1 cellular context compared by ENCODE assay signal in the genomic region with DNA sequence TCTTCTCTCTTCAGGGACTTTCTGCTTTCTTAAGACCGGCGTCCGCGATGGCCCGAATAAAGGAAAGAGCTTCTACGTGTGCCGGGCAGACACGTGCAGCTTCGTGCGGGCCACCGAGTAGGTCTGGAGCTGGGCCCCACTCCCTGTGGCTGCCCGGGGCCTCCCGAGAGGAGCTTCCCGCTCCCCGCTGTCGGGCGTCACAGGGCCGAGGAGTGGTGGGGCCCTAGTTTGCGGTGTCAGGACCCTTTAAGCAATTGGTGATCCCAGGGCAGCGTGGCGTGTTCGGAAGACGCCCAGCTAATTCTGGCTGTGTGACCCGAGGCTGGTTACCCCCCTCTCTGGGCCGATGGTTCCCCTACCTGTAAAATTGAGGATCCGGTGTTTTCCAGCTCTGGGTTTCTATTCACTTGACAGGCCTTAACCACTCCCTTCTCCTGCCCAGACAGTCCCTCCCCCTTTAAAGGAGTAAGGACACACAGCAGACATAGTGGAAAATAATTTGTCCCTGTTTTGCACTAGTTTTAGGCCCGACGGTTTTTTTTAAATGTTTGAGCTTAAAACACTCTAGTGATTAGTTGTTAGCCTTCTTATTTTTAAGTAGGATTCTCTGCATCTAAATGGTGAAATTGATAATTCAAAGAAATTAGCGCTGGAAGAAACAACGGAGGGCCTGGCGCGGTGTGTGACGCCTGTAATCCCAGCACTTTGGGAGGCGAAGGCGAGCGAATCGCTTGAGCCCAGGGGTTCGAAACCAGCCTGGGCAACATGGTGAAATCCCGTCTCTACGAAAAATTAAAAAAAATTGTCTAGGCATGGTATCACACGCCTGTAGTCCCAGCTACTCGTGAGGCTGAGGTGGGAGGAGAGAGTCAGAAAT.
TF ChIP-seq lines count a peak whose summit lies in the region.

No MANE protein-coding gene starts in this region.

TF ChIP-seq in K562, 482 proteins besides CTCF, POLR2A, EP300 and RAD21 (continued from another document and continues in another):
- TF ChIP-seq KDM2B (CRISPR knock-in tag; IDR thresholded peaks at IDR 0.05): 0 out of 2 replicates have a peak, but pooled peaks have one; percentile 34
- no peak for TF ChIP-seq THRAP3 (IDR thresholded peaks at IDR 0.05; ENCODE audit: borderline replicate concordance)
- TF ChIP-seq TARDBP (IDR thresholded peaks at IDR 0.05): no peak
- TF ChIP-seq BRCA1 (IDR thresholded peaks at IDR 0.05): no peak
- TF ChIP-seq BRCA1 (CRISPR knock-in tag; IDR thresholded peaks at IDR 0.05): 0 out of 2 replicates have a peak, but pooled peaks have one; percentile 32
- TF ChIP-seq, protein P1, sequence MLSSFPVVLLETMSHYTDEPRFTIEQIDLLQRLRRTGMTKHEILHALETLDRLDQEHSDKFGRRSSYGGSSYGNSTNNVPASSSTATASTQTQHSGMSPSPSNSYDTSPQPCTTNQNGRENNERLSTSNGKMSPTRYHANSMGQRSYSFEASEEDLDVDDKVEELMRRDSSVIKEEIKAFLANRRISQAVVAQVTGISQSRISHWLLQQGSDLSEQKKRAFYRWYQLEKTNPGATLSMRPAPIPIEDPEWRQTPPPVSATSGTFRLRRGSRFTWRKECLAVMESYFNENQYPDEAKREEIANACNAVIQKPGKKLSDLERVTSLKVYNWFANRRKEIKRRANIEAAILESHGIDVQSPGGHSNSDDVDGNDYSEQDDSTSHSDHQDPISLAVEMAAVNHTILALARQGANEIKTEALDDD (IDR thresholded peaks at IDR 0.05): no peak
- no peak for TF ChIP-seq FOXJ3 (CRISPR knock-in tag; IDR thresholded peaks at IDR 0.05)
- TF ChIP-seq, protein P2, sequence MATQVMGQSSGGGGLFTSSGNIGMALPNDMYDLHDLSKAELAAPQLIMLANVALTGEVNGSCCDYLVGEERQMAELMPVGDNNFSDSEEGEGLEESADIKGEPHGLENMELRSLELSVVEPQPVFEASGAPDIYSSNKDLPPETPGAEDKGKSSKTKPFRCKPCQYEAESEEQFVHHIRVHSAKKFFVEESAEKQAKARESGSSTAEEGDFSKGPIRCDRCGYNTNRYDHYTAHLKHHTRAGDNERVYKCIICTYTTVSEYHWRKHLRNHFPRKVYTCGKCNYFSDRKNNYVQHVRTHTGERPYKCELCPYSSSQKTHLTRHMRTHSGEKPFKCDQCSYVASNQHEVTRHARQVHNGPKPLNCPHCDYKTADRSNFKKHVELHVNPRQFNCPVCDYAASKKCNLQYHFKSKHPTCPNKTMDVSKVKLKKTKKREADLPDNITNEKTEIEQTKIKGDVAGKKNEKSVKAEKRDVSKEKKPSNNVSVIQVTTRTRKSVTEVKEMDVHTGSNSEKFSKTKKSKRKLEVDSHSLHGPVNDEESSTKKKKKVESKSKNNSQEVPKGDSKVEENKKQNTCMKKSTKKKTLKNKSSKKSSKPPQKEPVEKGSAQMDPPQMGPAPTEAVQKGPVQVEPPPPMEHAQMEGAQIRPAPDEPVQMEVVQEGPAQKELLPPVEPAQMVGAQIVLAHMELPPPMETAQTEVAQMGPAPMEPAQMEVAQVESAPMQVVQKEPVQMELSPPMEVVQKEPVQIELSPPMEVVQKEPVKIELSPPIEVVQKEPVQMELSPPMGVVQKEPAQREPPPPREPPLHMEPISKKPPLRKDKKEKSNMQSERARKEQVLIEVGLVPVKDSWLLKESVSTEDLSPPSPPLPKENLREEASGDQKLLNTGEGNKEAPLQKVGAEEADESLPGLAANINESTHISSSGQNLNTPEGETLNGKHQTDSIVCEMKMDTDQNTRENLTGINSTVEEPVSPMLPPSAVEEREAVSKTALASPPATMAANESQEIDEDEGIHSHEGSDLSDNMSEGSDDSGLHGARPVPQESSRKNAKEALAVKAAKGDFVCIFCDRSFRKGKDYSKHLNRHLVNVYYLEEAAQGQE (CRISPR knock-in tag; IDR thresholded peaks at IDR 0.05; ENCODE audit: low read depth): 0 out of 2 replicates have a peak, but pooled peaks have one; percentile 66
- TF ChIP-seq FOXK1 (CRISPR knock-in tag; IDR thresholded peaks at IDR 0.05; ENCODE audit: borderline replicate concordance): peak; percentile 92; the same call in 1 of the 2 replicates
- no peak for TF ChIP-seq DEAF1 (CRISPR knock-in tag; IDR thresholded peaks at IDR 0.05)
- TF ChIP-seq CEBPG (CRISPR knock-in tag; IDR thresholded peaks at IDR 0.05): peak; percentile 31; the same call in 1 of the 2 replicates
- no peak for TF ChIP-seq CEBPG (tag; conservative IDR thresholded peaks at IDR 0.05 in 1 of 2, IDR thresholded peaks at IDR 0.05 in 1 of 2)
- TF ChIP-seq ZBTB17 (CRISPR knock-in tag; IDR thresholded peaks at IDR 0.05): 0 out of 2 replicates have a peak, but pooled peaks have one; percentile 46
- TF ChIP-seq ZFP36 (IDR thresholded peaks at IDR 0.05; ENCODE audit: low read depth, low read length, partially characterized antibody): peak; percentile 91
- no peak for TF ChIP-seq MITF (IDR thresholded peaks at IDR 0.05)
- TF ChIP-seq CHD4 (IDR thresholded peaks at IDR 0.05; ENCODE audit: insufficient read depth, insufficient replicate concordance, low read depth, low read length, poor library complexity, severe bottlenecking): no peak
- TF ChIP-seq TAF1 (IDR thresholded peaks at IDR 0.05; ENCODE audit: control insufficient read depth, extremely low read depth, insufficient read depth, low read length, severe bottlenecking): peak; percentile 12
- TF ChIP-seq ZNF583 (CRISPR knock-in tag; IDR thresholded peaks at IDR 0.05): peak; percentile 65; the same call in 1 of the 2 replicates
- no peak for TF ChIP-seq PTBP1 (IDR thresholded peaks at IDR 0.05; ENCODE audit: low read depth, low read length)
- 0 out of 2 replicates have a peak, but pooled peaks have one; percentile 52 for TF ChIP-seq E2F3 (CRISPR knock-in tag; IDR thresholded peaks at IDR 0.05)
- TF ChIP-seq ZNF384 (IDR thresholded peaks at IDR 0.05; ENCODE audit: low read depth, low read length): no peak; the same call in 1 of the 2 replicates
- 0 out of 2 replicates have a peak, but pooled peaks have one; percentile 69 for TF ChIP-seq NR4A1 (CRISPR knock-in tag; IDR thresholded peaks at IDR 0.05)
- no peak for TF ChIP-seq NR4A1 (tag; IDR thresholded peaks at IDR 0.05)
- TF ChIP-seq POLR2AphosphoS5 (IDR thresholded peaks at IDR 0.05; ENCODE audit: control insufficient read depth, insufficient read depth, low read depth, low read length): no peak
- TF ChIP-seq CC2D1A (IDR thresholded peaks at IDR 0.05): 0 out of 2 replicates have a peak, but pooled peaks have one; percentile 7
- TF ChIP-seq GABPA (tag; conservative IDR thresholded peaks at IDR 0.05; ENCODE audit: low read depth): peak; percentile 47
- TF ChIP-seq PML (IDR thresholded peaks at IDR 0.05; ENCODE audit: low read length): no peak
- TF ChIP-seq, protein P3, sequence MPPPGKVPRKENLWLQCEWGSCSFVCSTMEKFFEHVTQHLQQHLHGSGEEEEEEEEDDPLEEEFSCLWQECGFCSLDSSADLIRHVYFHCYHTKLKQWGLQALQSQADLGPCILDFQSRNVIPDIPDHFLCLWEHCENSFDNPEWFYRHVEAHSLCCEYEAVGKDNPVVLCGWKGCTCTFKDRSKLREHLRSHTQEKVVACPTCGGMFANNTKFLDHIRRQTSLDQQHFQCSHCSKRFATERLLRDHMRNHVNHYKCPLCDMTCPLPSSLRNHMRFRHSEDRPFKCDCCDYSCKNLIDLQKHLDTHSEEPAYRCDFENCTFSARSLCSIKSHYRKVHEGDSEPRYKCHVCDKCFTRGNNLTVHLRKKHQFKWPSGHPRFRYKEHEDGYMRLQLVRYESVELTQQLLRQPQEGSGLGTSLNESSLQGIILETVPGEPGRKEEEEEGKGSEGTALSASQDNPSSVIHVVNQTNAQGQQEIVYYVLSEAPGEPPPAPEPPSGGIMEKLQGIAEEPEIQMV (tag; conservative IDR thresholded peaks at IDR 0.05; ENCODE audit: low read depth): no peak
- TF ChIP-seq ADNP (tag; IDR thresholded peaks at IDR 0.05): 0 out of 2 replicates have a peak, but pooled peaks have one; percentile 51
- TF ChIP-seq MCM3 (IDR thresholded peaks at IDR 0.05): no peak
- TF ChIP-seq MTA1 (IDR thresholded peaks at IDR 0.05; ENCODE audit: borderline replicate concordance): 0 out of 2 replicates have a peak, but pooled peaks have one; percentile 9
- TF ChIP-seq ZNF280B (CRISPR knock-in tag; IDR thresholded peaks at IDR 0.05): no peak
- TF ChIP-seq ZNF551 (CRISPR knock-in tag; IDR thresholded peaks at IDR 0.05): no peak
- no peak for TF ChIP-seq KDM1A (IDR thresholded peaks at IDR 0.05)
- no peak for TF ChIP-seq ARID1B (IDR thresholded peaks at IDR 0.05)
- TF ChIP-seq ZNF655 (CRISPR knock-in tag; IDR thresholded peaks at IDR 0.05): no peak
- no peak for TF ChIP-seq TBP (optimal IDR thresholded peaks at IDR 0.05; ENCODE audit: low read depth, low read length)
- TF ChIP-seq, protein P4, sequence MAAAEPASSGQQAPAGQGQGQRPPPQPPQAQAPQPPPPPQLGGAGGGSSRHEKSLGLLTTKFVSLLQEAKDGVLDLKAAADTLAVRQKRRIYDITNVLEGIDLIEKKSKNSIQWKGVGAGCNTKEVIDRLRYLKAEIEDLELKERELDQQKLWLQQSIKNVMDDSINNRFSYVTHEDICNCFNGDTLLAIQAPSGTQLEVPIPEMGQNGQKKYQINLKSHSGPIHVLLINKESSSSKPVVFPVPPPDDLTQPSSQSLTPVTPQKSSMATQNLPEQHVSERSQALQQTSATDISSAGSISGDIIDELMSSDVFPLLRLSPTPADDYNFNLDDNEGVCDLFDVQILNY (CRISPR knock-in tag; IDR thresholded peaks at IDR 0.05): no peak
- no peak for TF ChIP-seq HNRNPH1 (optimal IDR thresholded peaks at IDR 0.05; ENCODE audit: low read depth, low read length)
- peak in 1 of 2 experiments; percentile 67; a peak in 1 of 3 replicates for TF ChIP-seq CBX3 (IDR thresholded peaks at IDR 0.05; ENCODE audit: borderline replicate concordance in 1 of 2, low read length in 2 of 2)
- no peak for TF ChIP-seq HDAC3 (IDR thresholded peaks at IDR 0.05; ENCODE audit: borderline replicate concordance, partially characterized antibody)
- peak; percentile 52; the same call in 1 of the 2 replicates for TF ChIP-seq SNIP1 (IDR thresholded peaks at IDR 0.05; ENCODE audit: low read depth)
- TF ChIP-seq NBN (IDR thresholded peaks at IDR 0.05; ENCODE audit: low read depth): no peak
- no peak for TF ChIP-seq NUFIP1 (IDR thresholded peaks at IDR 0.05; ENCODE audit: partially characterized antibody)
- no peak for TF ChIP-seq NFE2L1 (tag; IDR thresholded peaks at IDR 0.05; ENCODE audit: borderline replicate concordance, low read depth)
- TF ChIP-seq CBX8 (IDR thresholded peaks at IDR 0.05; ENCODE audit: borderline replicate concordance, extremely low read depth, low read depth, low read length, poor library complexity, severe bottlenecking): no peak
- peak; percentile 85; the same call in 1 of the 2 replicates for TF ChIP-seq KAT7 (CRISPR knock-in tag; IDR thresholded peaks at IDR 0.05; ENCODE audit: borderline replicate concordance)
- TF ChIP-seq BHLHE40 (IDR thresholded peaks at IDR 0.05; ENCODE audit: low read length): peak; percentile 64
